In the genomic region with DNA sequence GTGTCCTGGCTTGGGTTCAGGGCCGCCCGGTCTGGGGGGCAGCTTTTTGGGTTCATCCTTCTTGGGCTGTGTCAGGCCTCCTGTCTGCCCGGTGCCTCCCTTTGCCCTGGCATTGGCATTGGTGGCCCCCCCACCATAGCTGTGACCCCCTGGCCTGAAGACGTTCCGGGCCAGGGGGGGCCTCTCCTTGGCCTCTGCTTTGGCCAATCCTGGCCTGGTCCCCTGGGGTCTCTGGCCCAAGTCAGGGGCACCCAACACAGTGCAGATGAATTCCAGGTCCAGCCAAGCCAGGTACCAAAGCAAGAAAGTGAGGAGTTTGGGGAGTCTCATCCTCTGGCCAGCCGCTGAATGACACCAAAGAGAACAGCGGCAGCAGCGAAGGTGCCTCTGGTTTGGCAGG, we compare ENCODE assay signal across 16 cellular contexts. TPM values are rescaled to one million over a fixed set of nuclear protein-coding genes. Genes with fewer than 3 reads are reported as not detected.
DNase-seq lines count a peak whose midpoint lies in the region; ATAC-seq, FAIRE-seq and TF ChIP-seq lines count a peak whose summit lies in the region.
"Had no signal": no experiment of that assay in that cellular context is flagged by ENCODE, and none has a peak within 500 bp of the region (broad histone marks: within the 10 kb centered on the region; RNA-seq: fewer than 3 reads in every experiment).

No MANE protein-coding gene starts in this region.

- no peaks in the 10 kb centered on the region; the same call in 2 of the 3 replicates for H3K36me3 Mint-ChIP-seq in GM23338 (ENCODE audit: low read depth)
- H3K36me3 Mint-ChIP-seq in stimulated activated effector memory CD8-positive, alpha-beta T cell treated with anti-CD3 and anti-CD28 coated beads, Interleukin-12 subunit alpha, Interleukin-12 subunit beta, amount 100 ng/mL, for 72 hours = no peaks in the 10 kb centered on the region
- H3K36me3 Mint-ChIP-seq: natural killer cell treated with Interleukin-12 subunit alpha and Interleukin-12 subunit beta and Interleukin-15 and Interleukin-18, amount 100 ng/mL, for 72 hours had no signal

- H3K27ac Mint-ChIP-seq in GM23338 = no peak overlapping the region
- H3K27ac Mint-ChIP-seq in stimulated activated effector memory CD8-positive, alpha-beta T cell treated with anti-CD3 and anti-CD28 coated beads, Interleukin-12 subunit alpha, Interleukin-12 subunit beta, amount 100 ng/mL, for 72 hours = no peak overlapping the region
- H3K27ac Mint-ChIP-seq: activated CD4-positive, alpha-beta T cell treated with anti-CD3 and anti-CD28 coated beads for 36 hours; natural killer cell treated with Interleukin-12 subunit alpha and Interleukin-12 subunit beta and Interleukin-15 and Interleukin-18, amount 100 ng/mL, for 72 hours; T-helper 1 cell treated with Interleukin-12 subunit alpha and Interleukin-12 subunit beta and Interleukin-4 antibody, amounts not matched to agents 30 μg/mL and 1 μg/mL, for 36 hours had no signal

- H3K27ac ChIP-seq in GM23338 (ENCODE audit: low read depth) (no peak overlapping the region), keratinocyte (ENCODE audit: control insufficient read depth, insufficient read depth, low read length) (no peak overlapping the region), skeletal muscle tissue (ENCODE audit: low read depth, low read length) (no peak overlapping the region)
- H3K27ac ChIP-seq: HL-60 had no signal

- H3K9me1 ChIP-seq in keratinocyte (ENCODE audit: control insufficient read depth, extremely low read depth, insufficient read depth, low read length) = no peaks in the 10 kb centered on the region

- no peak for ATAC-seq in GM23338
- ATAC-seq in stimulated activated effector memory CD8-positive, alpha-beta T cell treated with anti-CD3 and anti-CD28 coated beads, Interleukin-12 subunit alpha, Interleukin-12 subunit beta, amount 100 ng/mL, for 72 hours = no peak
- ATAC-seq: activated CD4-positive, alpha-beta T cell treated with anti-CD3 and anti-CD28 coated beads for 36 hours had no signal

- H3K9me2 ChIP-seq in GM23338 (ENCODE audit: insufficient read depth) = no peaks in the 10 kb centered on the region

- DNase-seq in GM23338 (ENCODE audit: low spot score) (no peak), cardiac fibroblast (ENCODE audit: low read depth in 2 of 2) (no peak), keratinocyte (ENCODE audit: low read depth, low spot score) (no peak), NCI-H2196 treated with DMSO at 0.1 percent for 48 hours (lab: John Stamatoyannopoulos, UW; ENCODE audit: unreplicated experiment) (no peak), 8988T (no peak), superior temporal gyrus (ENCODE audit: extremely low spot score) (no peak)
- DNase-seq in stimulated activated effector memory CD8-positive, alpha-beta T cell treated with anti-CD3 and anti-CD28 coated beads, Interleukin-12 subunit alpha, Interleukin-12 subunit beta, amount 100 ng/mL, for 72 hours (ENCODE audit: low spot score in 2 of 2) = no peak
- DNase-seq: activated CD4-positive, alpha-beta T cell treated with anti-CD3 and anti-CD28 coated beads for 36 hours; activated T-cell treated with anti-CD3 and anti-CD28 coated beads for 4 hours; BE2C; NCI-H1930 had no signal

- H3K4me3 ChIP-seq in GM23338 (no peak overlapping the region), cardiac fibroblast (replicated peaks in 1 of 2; ENCODE audit: low read depth in 2 of 2, low read length in 2 of 2) (peak overlapping the region; percentile 45 to 64), keratinocyte (ENCODE audit: control insufficient read depth in 2 of 3, extremely low read depth in 1 of 3, insufficient read depth in 2 of 3, low read depth in 1 of 3, low read length in 3 of 3) (no peak overlapping the region), skeletal muscle tissue (ENCODE audit: low read length in 3 of 3) (peak overlapping the region in 1 of 3 donors; percentile 23)

- H3F3A ChIP-seq in GM23338 (replicated peaks; ENCODE audit: low read depth) = no peaks in the 10 kb centered on the region

- H2AFZ ChIP-seq in GM23338 = peak overlapping the region; percentile 78
- H2AFZ ChIP-seq in keratinocyte (ENCODE audit: control insufficient read depth, low read length) = peak overlapping the region; percentile 75

- H3K4me1 ChIP-seq in GM23338 (ENCODE audit: insufficient read depth) (peaks cover 3% of the 10 kb centered on the region; the same call in 1 of the 2 replicates), keratinocyte (ENCODE audit: control insufficient read depth, extremely low read depth, insufficient read depth, low read length) (peaks cover 15% of the 10 kb centered on the region), skeletal muscle tissue (ENCODE audit: control insufficient read depth in 3 of 3, insufficient read depth in 3 of 3, low read length in 3 of 3) (peaks cover 5 to 9% (median 8%) of the 10 kb centered on the region in 3 donors)

- dilution Hi-C loops in keratinocyte (cut with MboI; ENCODE audit: extremely low pct_ligation_motif_present, low sequenced_read_pairs) = no loop called here

- no peak for FAIRE-seq in keratinocyte (lab: Jason Lieb, UNC)

- H3K4me2 ChIP-seq in GM23338 = no peak overlapping the region
- H3K4me2 ChIP-seq in keratinocyte (ENCODE audit: control insufficient read depth, extremely low read depth, insufficient read depth, low read depth, low read length) = no peak overlapping the region

- H4K20me1 ChIP-seq in GM23338 (replicated peaks; ENCODE audit: insufficient read depth) = no peaks in the 10 kb centered on the region
- no peaks in the 10 kb centered on the region for H4K20me1 ChIP-seq in keratinocyte (ENCODE audit: control insufficient read depth, extremely low read depth, insufficient read depth, low read length)

- H3K9me3 ChIP-seq in keratinocyte (ENCODE audit: control insufficient read depth, low read depth, low read length) = no peaks in the 10 kb centered on the region
- no peaks in the 10 kb centered on the region for H3K9me3 ChIP-seq in skeletal muscle tissue (ENCODE audit: control insufficient read depth in 3 of 3, low read length in 3 of 3)
- H3K9me3 ChIP-seq: BE2C, heart right ventricle had no signal

- no peaks in the 10 kb centered on the region for H3K9me3 Mint-ChIP-seq in GM23338
- H3K9me3 Mint-ChIP-seq in stimulated activated effector memory CD8-positive, alpha-beta T cell treated with anti-CD3 and anti-CD28 coated beads, Interleukin-12 subunit alpha, Interleukin-12 subunit beta, amount 100 ng/mL, for 72 hours = no peaks in the 10 kb centered on the region
- H3K9me3 Mint-ChIP-seq: natural killer cell treated with Interleukin-12 subunit alpha and Interleukin-12 subunit beta and Interleukin-15 and Interleukin-18, amount 100 ng/mL, for 72 hours; T-helper 1 cell treated with Interleukin-12 subunit alpha and Interleukin-12 subunit beta and Interleukin-4 antibody, amounts not matched to agents 30 μg/mL and 1 μg/mL, for 36 hours had no signal

- H3K27me3 ChIP-seq in GM23338 (ENCODE audit: insufficient read depth) = no peaks in the 10 kb centered on the region
- no peaks in the 10 kb centered on the region for H3K27me3 ChIP-seq in keratinocyte (ENCODE audit: control insufficient read depth, extremely low read depth, insufficient read depth, low read length)
- peaks cover 0 to 13% (median 7%) of the 10 kb centered on the region in 3 donors for H3K27me3 ChIP-seq in skeletal muscle tissue (ENCODE audit: control insufficient read depth in 3 of 3, insufficient read depth in 3 of 3, low read length in 3 of 3)
- H3K27me3 ChIP-seq: BE2C had no signal

- no peaks in the 10 kb centered on the region for H3K36me3 ChIP-seq in GM23338 (ENCODE audit: insufficient read depth)
- H3K36me3 ChIP-seq in keratinocyte (ENCODE audit: control insufficient read depth in 2 of 2, extremely low read depth in 1 of 2, insufficient read depth in 2 of 2, low read length in 2 of 2) = no peaks in the 10 kb centered on the region
- no peaks in the 10 kb centered on the region for H3K36me3 ChIP-seq in skeletal muscle tissue (ENCODE audit: control insufficient read depth in 3 of 3, insufficient read depth in 3 of 3, low read length in 3 of 3)
- H3K36me3 ChIP-seq: BE2C, heart right ventricle had no signal

- H3K4me3 Mint-ChIP-seq in GM23338 = no peak overlapping the region
- H3K4me3 Mint-ChIP-seq in stimulated activated effector memory CD8-positive, alpha-beta T cell treated with anti-CD3 and anti-CD28 coated beads, Interleukin-12 subunit alpha, Interleukin-12 subunit beta, amount 100 ng/mL, for 72 hours = no peak overlapping the region
- H3K4me3 Mint-ChIP-seq: activated CD4-positive, alpha-beta T cell treated with anti-CD3 and anti-CD28 coated beads for 36 hours; natural killer cell treated with Interleukin-12 subunit alpha and Interleukin-12 subunit beta and Interleukin-15 and Interleukin-18, amount 100 ng/mL, for 72 hours; T-helper 1 cell treated with Interleukin-12 subunit alpha and Interleukin-12 subunit beta and Interleukin-4 antibody, amounts not matched to agents 30 μg/mL and 1 μg/mL, for 36 hours had no signal

- H3K79me2 ChIP-seq in GM23338 (replicated peaks; ENCODE audit: insufficient read depth) (no peaks in the 10 kb centered on the region), keratinocyte (ENCODE audit: control insufficient read depth, insufficient read depth, low read length) (no peaks in the 10 kb centered on the region)

- H3K9ac ChIP-seq in keratinocyte (ENCODE audit: control insufficient read depth, extremely low read depth, insufficient read depth, low read length) (no peak overlapping the region), skeletal muscle tissue (ENCODE audit: low read depth in 1 of 3, low read length in 3 of 3) (peak overlapping the region in 2 of 3 donors; percentile 54)

- no peak for TF ChIP-seq CTCF in GM23338 (conservative IDR thresholded peaks at IDR 0.05; ENCODE audit: low read depth in 2 of 2)
- TF ChIP-seq CTCF in cardiac fibroblast (IDR thresholded peaks at IDR 0.05; ENCODE audit: low read depth, low read length) = no peak
- TF ChIP-seq CTCF in keratinocyte (optimal IDR thresholded peaks at IDR 0.05 in 1 of 3, IDR thresholded peaks at IDR 0.05 in 1 of 3, conservative IDR thresholded peaks at IDR 0.05 in 1 of 3; ENCODE audit: extremely low read depth in 1 of 3, insufficient read depth in 2 of 3, low read length in 3 of 3) = no peak

- H3K4me1 Mint-ChIP-seq in GM23338 = peaks cover 34% of the 10 kb centered on the region
- no peaks in the 10 kb centered on the region for H3K4me1 Mint-ChIP-seq in stimulated activated effector memory CD8-positive, alpha-beta T cell treated with anti-CD3 and anti-CD28 coated beads, Interleukin-12 subunit alpha, Interleukin-12 subunit beta, amount 100 ng/mL, for 72 hours

- H3K27me3 Mint-ChIP-seq in GM23338 (ENCODE audit: insufficient read depth, low read depth, poor library complexity) = peaks cover 6% of the 10 kb centered on the region

RNA-seq across cellular contexts. Expression of a gene that starts 0.4 kb away (rescaled TPM):
- 0.50 TPM in 1 of 2 replicates, not detected in the other for total RNA-seq in GM23338 (2014; rRNA removed; shearing (Covaris generic))
- not detected in 2 replicates for polyA plus RNA-seq in GM23338 (2016; fragmentation: Nextera tagmentation; extraction: Ambion mirVana)
- 0.06 to 0.12 TPM (median 0.07 TPM) in 3 replicates for polyA plus RNA-seq in keratinocyte
- polyA plus RNA-seq in keratinocyte (2011; ENCODE audit: low read depth) = not detected
- polyA plus RNA-seq in keratinocyte (2011; cell fraction: cytosol; rRNA removed) = 0.02 and 0.09 TPM in 2 replicates
- 0.13 TPM in 2 replicates for polyA plus RNA-seq in keratinocyte (2011; cell fraction: nucleus; rRNA removed)
- 0.10 TPM in 1 of 2 replicates, not detected in the other for polyA plus RNA-seq in keratinocyte (2012; ENCODE audit: low replicate concordance)
- polyA minus RNA-seq in keratinocyte = 0.06 to 0.56 TPM (median 0.30 TPM) in 3 replicates
- not detected for polyA minus RNA-seq in keratinocyte (2011; cell fraction: cytosol; rRNA and poly(A)+ RNA removed)
- polyA minus RNA-seq in keratinocyte (2011; cell fraction: nucleus; rRNA and poly(A)+ RNA removed) = not detected in 2 replicates
- 0.52 TPM for total RNA-seq in skeletal muscle tissue
- total RNA-seq: activated CD4-positive, alpha-beta T cell treated with anti-CD3 and anti-CD28 coated beads for 36 hours; natural killer cell treated with Interleukin-12 subunit alpha and Interleukin-12 subunit beta and Interleukin-15 and Interleukin-18, amount 100 ng/mL, for 72 hours had no signal

RNA-seq across cellular contexts. Expression of a gene that starts 17.8 kb away (rescaled TPM):
- total RNA-seq in GM23338 (2014; rRNA removed; shearing (Covaris generic)) = 28.0 and 39.0 TPM in 2 replicates
- polyA plus RNA-seq in GM23338 (2016; fragmentation: Nextera tagmentation; extraction: Ambion mirVana) (28.9 and 29.1 TPM in 2 replicates), keratinocyte (4.1 to 8.1 TPM (median 5.8 TPM) in 3 replicates)
- 17.0 TPM for polyA plus RNA-seq in keratinocyte (2011; ENCODE audit: low read depth)
- polyA plus RNA-seq in keratinocyte (2011; cell fraction: cytosol; rRNA removed) = 4.0 and 6.4 TPM in 2 replicates
- polyA plus RNA-seq in keratinocyte (2011; cell fraction: nucleus; rRNA removed) = 27.4 and 31.1 TPM in 2 replicates
- polyA plus RNA-seq in keratinocyte (2012; ENCODE audit: low replicate concordance) = 8.5 and 18.7 TPM in 2 replicates
- polyA minus RNA-seq in keratinocyte = 8.2 to 33.2 TPM (median 14.0 TPM) in 3 replicates
- 3.6 TPM for polyA minus RNA-seq in keratinocyte (2011; cell fraction: cytosol; rRNA and poly(A)+ RNA removed)
- 5.5 and 12.3 TPM in 2 replicates for polyA minus RNA-seq in keratinocyte (2011; cell fraction: nucleus; rRNA and poly(A)+ RNA removed)
- 14.6 TPM for total RNA-seq in skeletal muscle tissue

RNA-seq across cellular contexts. Expression of a gene that starts 25.8 kb away (rescaled TPM):
- total RNA-seq in GM23338 (2014; rRNA removed; shearing (Covaris generic)) = 46.9 and 67.8 TPM in 2 replicates
- 25.0 and 25.1 TPM in 2 replicates for polyA plus RNA-seq in GM23338 (2016; fragmentation: Nextera tagmentation; extraction: Ambion mirVana)
- 24.4 to 38.8 TPM (median 38.5 TPM) in 3 replicates for polyA plus RNA-seq in keratinocyte
- 29.8 TPM for polyA plus RNA-seq in keratinocyte (2011; ENCODE audit: low read depth)
- 18.4 and 21.0 TPM in 2 replicates for polyA plus RNA-seq in keratinocyte (2011; cell fraction: cytosol; rRNA removed)
- 102 and 106 TPM in 2 replicates for polyA plus RNA-seq in keratinocyte (2011; cell fraction: nucleus; rRNA removed)
- 30.4 and 34.2 TPM in 2 replicates for polyA plus RNA-seq in keratinocyte (2012; ENCODE audit: low replicate concordance)
- 18.3 to 30.6 TPM (median 19.7 TPM) in 3 replicates for polyA minus RNA-seq in keratinocyte
- 16.5 TPM for polyA minus RNA-seq in keratinocyte (2011; cell fraction: cytosol; rRNA and poly(A)+ RNA removed)
- polyA minus RNA-seq in keratinocyte (2011; cell fraction: nucleus; rRNA and poly(A)+ RNA removed) = 33.8 and 54.8 TPM in 2 replicates
- total RNA-seq in skeletal muscle tissue = 33.4 TPM

Comparison
In these comparisons a context has a peak if more than half of its experiments do, and no peak if none do; other contexts are left out.
1. H3K4me3 ChIP-seq: peak in cardiac fibroblast (2 of 2); none in GM23338 (single experiment) and keratinocyte (0 of 3).